8 cellular contexts compared by ENCODE assay signal in genomic region chr1:42777860-42778259, GRCh38. TPM values are rescaled to one million over a fixed set of nuclear protein-coding genes. Genes with fewer than 3 reads are reported as not detected.
DNase-seq lines count a peak whose midpoint lies in the region; ATAC-seq, FAIRE-seq and TF ChIP-seq lines count a peak whose summit lies in the region.

No MANE protein-coding gene starts in this region.

- H3F3A ChIP-seq in DOHH2 (ENCODE audit: control insufficient read depth, insufficient read depth) = no peaks in the 10 kb centered on the region

- H3K4me1 Mint-ChIP-seq in activated CD8-positive, alpha-beta T cell treated with anti-CD3 and anti-CD28 coated beads, Interleukin-2, amount 10 ng/mL, durations not matched to agents 7 days and 5 days (ENCODE audit: low read depth) = peaks cover 36% of the 10 kb centered on the region
- peaks cover 42% of the 10 kb centered on the region for H3K4me1 Mint-ChIP-seq in activated T-helper 2 cell treated with anti-CD3 and anti-CD28 coated beads, Interferon-gamma antibody, Interleukin-2, Interleukin-4, amounts not matched to agents 10 μg/mL and 5 μg/mL and 100 μg/mL, durations not matched to agents 14 hours and 24 hours and 36 hours (ENCODE audit: low read depth)

- H3K4me3 Mint-ChIP-seq in activated CD8-positive, alpha-beta T cell treated with anti-CD3 and anti-CD28 coated beads, Interleukin-2, amount 10 ng/mL, durations not matched to agents 7 days and 5 days = no peak overlapping the region
- H3K4me3 Mint-ChIP-seq in activated T-helper 2 cell treated with anti-CD3 and anti-CD28 coated beads, Interferon-gamma antibody, Interleukin-2, Interleukin-4, amounts not matched to agents 10 μg/mL and 5 μg/mL and 100 μg/mL, durations not matched to agents 14 hours and 24 hours and 36 hours (ENCODE audit: low read depth) = no peak overlapping the region

- ATAC-seq in A549 = peak; percentile 81 to 83; a peak in 5 of 6 replicates
- ATAC-seq in activated CD8-positive, alpha-beta T cell treated with anti-CD3 and anti-CD28 coated beads, Interleukin-2, amount 10 ng/mL, durations not matched to agents 7 days and 5 days = peak; percentile 47
- ATAC-seq in heart left ventricle = peak in 3 of 4 donors; percentile 53 to 71 (median 63)

- intact Hi-C loops in heart left ventricle (cut with DNase I) (loop anchor here (1.0 to 10.0 kb wide), 10 partner anchors 71 to 297 kb away; no protein-coding TSS in a partner anchor), spleen (cut with DNase I; ENCODE audit: low total_unique reads) (loop anchor here (5.0 kb wide), 1 partner anchor 294 kb away; no protein-coding TSS in a partner anchor)
- intact Hi-C loops in activated T-helper 2 cell treated with anti-CD3 and anti-CD28 coated beads, Interferon-gamma antibody, Interleukin-2, Interleukin-4, amounts not matched to agents 10 μg/mL and 5 μg/mL and 100 μg/mL, durations not matched to agents 14 hours and 24 hours and 36 hours (cut with micrococcal nuclease) = loop anchor here (2.0 kb wide), 2 partner anchors 69 to 145 kb away; partner anchors contain the start of gene ZNF691

- TF ChIP-seq POLR2A in A549 (IDR thresholded peaks at IDR 0.05; ENCODE audit: low read length) (no peak), heart left ventricle (IDR thresholded peaks at IDR 0.05) (no peak), spleen (IDR thresholded peaks at IDR 0.05) (no peak)

- H3K36me3 ChIP-seq in DOHH2 (ENCODE audit: control insufficient read depth, low read length) (peaks cover 64% of the 10 kb centered on the region), heart left ventricle (peaks cover 0 to 86% (median 83%) of the 10 kb centered on the region in 9 donors), spleen (peaks cover 0 to 98% (median 49%) of the 10 kb centered on the region in 6 donors)

- H3K4me2 ChIP-seq in A549 = no peak overlapping the region
- H3K4me2 ChIP-seq in DOHH2 (ENCODE audit: low read length) = no peak overlapping the region

- H3K36me3 Mint-ChIP-seq in activated CD8-positive, alpha-beta T cell treated with anti-CD3 and anti-CD28 coated beads, Interleukin-2, amount 10 ng/mL, durations not matched to agents 7 days and 5 days (ENCODE audit: low read depth) = peaks cover 68% of the 10 kb centered on the region
- H3K36me3 Mint-ChIP-seq in activated T-helper 2 cell treated with anti-CD3 and anti-CD28 coated beads, Interferon-gamma antibody, Interleukin-2, Interleukin-4, amounts not matched to agents 10 μg/mL and 5 μg/mL and 100 μg/mL, durations not matched to agents 14 hours and 24 hours and 36 hours (ENCODE audit: low read depth) = peaks cover 74% of the 10 kb centered on the region

- no peaks in the 10 kb centered on the region for H3K9me3 Mint-ChIP-seq in activated CD8-positive, alpha-beta T cell treated with anti-CD3 and anti-CD28 coated beads, Interleukin-2, amount 10 ng/mL, durations not matched to agents 7 days and 5 days (ENCODE audit: insufficient read depth)
- no peaks in the 10 kb centered on the region for H3K9me3 Mint-ChIP-seq in activated T-helper 2 cell treated with anti-CD3 and anti-CD28 coated beads, Interferon-gamma antibody, Interleukin-2, Interleukin-4, amounts not matched to agents 10 μg/mL and 5 μg/mL and 100 μg/mL, durations not matched to agents 14 hours and 24 hours and 36 hours

- FAIRE-seq in A549 (lab: Jason Lieb, UNC) = no peak

- TF ChIP-seq CTCF in A549 (IDR thresholded peaks at IDR 0.05) (peak; percentile 61), DOHH2 (IDR thresholded peaks at IDR 0.05; ENCODE audit: low read depth, low read length, poor library complexity, severe bottlenecking) (peak; percentile 83), heart left ventricle (IDR thresholded peaks at IDR 0.05) (peak; percentile 35 to 65 (median 56)), spleen (IDR thresholded peaks at IDR 0.05 in 8 of 11, conservative IDR thresholded peaks at IDR 0.05 in 3 of 11) (peak; percentile 16 to 71 (median 55))

- TF ChIP-seq EP300 in A549 (IDR thresholded peaks at IDR 0.05) = no peak

- H3K4me3 ChIP-seq in A549 (no peak overlapping the region), DOHH2 (ENCODE audit: low read length) (no peak overlapping the region), heart left ventricle (no peak overlapping the region), spleen (no peak overlapping the region)

- H3K9me2 ChIP-seq in DOHH2 (replicated peaks; ENCODE audit: control insufficient read depth, low read length) = no peaks in the 10 kb centered on the region

- TF ChIP-seq RAD21 in A549 (conservative IDR thresholded peaks at IDR 0.05 in 1 of 2, IDR thresholded peaks at IDR 0.05 in 1 of 2) = peak; percentile 74 to 82

- H4K20me1 ChIP-seq in DOHH2 (ENCODE audit: control insufficient read depth, insufficient read depth, low read depth, low read length) = no peaks in the 10 kb centered on the region

- H3K27me3 Mint-ChIP-seq in activated CD8-positive, alpha-beta T cell treated with anti-CD3 and anti-CD28 coated beads, Interleukin-2, amount 10 ng/mL, durations not matched to agents 7 days and 5 days (ENCODE audit: low read depth) = no peaks in the 10 kb centered on the region
- H3K27me3 Mint-ChIP-seq in activated T-helper 2 cell treated with anti-CD3 and anti-CD28 coated beads, Interferon-gamma antibody, Interleukin-2, Interleukin-4, amounts not matched to agents 10 μg/mL and 5 μg/mL and 100 μg/mL, durations not matched to agents 14 hours and 24 hours and 36 hours (ENCODE audit: low read depth) = no peaks in the 10 kb centered on the region

- no peaks in the 10 kb centered on the region for H3K27me3 ChIP-seq in DOHH2 (ENCODE audit: control insufficient read depth, low read length)
- no peaks in the 10 kb centered on the region for H3K27me3 ChIP-seq in heart left ventricle
- H3K27me3 ChIP-seq in spleen (replicated peaks in 1 of 7) = no peaks in the 10 kb centered on the region

- H3K4me1 ChIP-seq in A549 (no peaks in the 10 kb centered on the region), DOHH2 (ENCODE audit: control insufficient read depth, low read length) (no peaks in the 10 kb centered on the region), heart left ventricle (peaks cover 0 to 3% (median 0%) of the 10 kb centered on the region in 12 donors), spleen (peaks cover 0 to 5% (median 0%) of the 10 kb centered on the region in 6 donors)

- H3K27ac ChIP-seq in A549 (no peak overlapping the region), DOHH2 (ENCODE audit: low read depth, low read length) (no peak overlapping the region), heart left ventricle (no peak overlapping the region), spleen (no peak overlapping the region)

- CTCF ChIA-PET in A549 (lab: Yijun Ruan, JAX) = interaction anchor here (0.7 to 6.3 kb wide), 20 partner anchors 9 to 307 kb away, joined by 3 to 79 read pairs (median 4); partner anchors contain the start of genes C1orf50, ERMAP, P3H1 and SVBP
- CTCF ChIA-PET in activated CD8-positive, alpha-beta T cell treated with anti-CD3 and anti-CD28 coated beads, Interleukin-2, amount 10 ng/mL, durations not matched to agents 7 days and 5 days (lab: Charles Lee) = interaction anchor here (0.6 to 8.9 kb wide), 26 partner anchors 11 to 299 kb away, joined by 3 to 90 read pairs (median 4); partner anchors contain the start of genes C1orf50, ERMAP, P3H1 and ZNF691

- POLR2A ChIA-PET in A549 (lab: Yijun Ruan, JAX) = interaction anchor here (1.6 kb wide), 1 partner anchor 11 kb away, joined by 4 read pairs; the partner anchor contains the start of genes C1orf50 and P3H1
- POLR2A ChIA-PET in activated CD8-positive, alpha-beta T cell treated with anti-CD3 and anti-CD28 coated beads, Interleukin-2, amount 10 ng/mL, durations not matched to agents 7 days and 5 days (lab: Charles Lee) = interaction anchor here (1.2 to 1.4 kb wide), 2 partner anchors 11 to 147 kb away, joined by 3 to 6 read pairs; partner anchors contain the start of genes C1orf50 and P3H1

- 0 out of 2 replicates have a peak, but pooled peaks cover 3% of the 10 kb centered on the region for H3K79me2 ChIP-seq in DOHH2 (ENCODE audit: control insufficient read depth, low read length)

- H3K9me3 ChIP-seq in A549 (no peaks in the 10 kb centered on the region), DOHH2 (ENCODE audit: control insufficient read depth, insufficient read depth, low read length) (no peaks in the 10 kb centered on the region), heart left ventricle (no peaks in the 10 kb centered on the region), spleen (no peaks in the 10 kb centered on the region)

- peak overlapping the region; percentile 53 for H3K27ac Mint-ChIP-seq in activated CD8-positive, alpha-beta T cell treated with anti-CD3 and anti-CD28 coated beads, Interleukin-2, amount 10 ng/mL, durations not matched to agents 7 days and 5 days
- no peak overlapping the region for H3K27ac Mint-ChIP-seq in activated T-helper 2 cell treated with anti-CD3 and anti-CD28 coated beads, Interferon-gamma antibody, Interleukin-2, Interleukin-4, amounts not matched to agents 10 μg/mL and 5 μg/mL and 100 μg/mL, durations not matched to agents 14 hours and 24 hours and 36 hours

- DNase-seq in A549 (ENCODE audit: low read depth in 1 of 2, low spot score in 1 of 2) (peak; percentile 43 to 60), NCI-H2081 treated with DMSO at 0.1 percent for 48 hours (lab: John Stamatoyannopoulos, UW) (peak; percentile 16), heart left ventricle (no peak), spleen (no peak), mucosa of gallbladder (ENCODE audit: low spot score) (no peak)
- peak; percentile 44 for DNase-seq in activated CD8-positive, alpha-beta T cell treated with anti-CD3 and anti-CD28 coated beads, Interleukin-2, amount 10 ng/mL, durations not matched to agents 7 days and 5 days
- DNase-seq in activated T-helper 2 cell treated with anti-CD3 and anti-CD28 coated beads, Interferon-gamma antibody, Interleukin-2, Interleukin-4, amounts not matched to agents 10 μg/mL and 5 μg/mL and 100 μg/mL, durations not matched to agents 14 hours and 24 hours and 36 hours (ENCODE audit: low spot score) = no peak

RNA-seq across cellular contexts. Expression of gene TMEM269, which starts 6.9 kb away (rescaled TPM):
- polyA plus RNA-seq in A549 (2011; rRNA removed) (0.21 TPM in 2 replicates), A549 (2017; fragmentation: RNase III; extraction: RNeasy Plus Mini Kit Qiagen cat#74134 plus additional on column Dnase treatment) (0.08 to 0.21 TPM (median 0.15 TPM) in 3 replicates), heart left ventricle (not detected), spleen (under 1 TPM; 0.03 to 0.09 (median 0.06) TPM)
- polyA plus RNA-seq in A549 (2012; cell fraction: cytosol; rRNA removed) = 0.05 and 0.06 TPM in 2 replicates
- 0.14 and 0.22 TPM in 2 replicates for polyA plus RNA-seq in A549 (2012; cell fraction: nucleus; rRNA removed)
- polyA minus RNA-seq in A549 (2011; rRNA and poly(A)+ RNA removed) = 0.19 and 0.91 TPM in 2 replicates
- total RNA-seq in activated CD8-positive, alpha-beta T cell treated with anti-CD3 and anti-CD28 coated beads, Interleukin-2, amount 10 ng/mL, durations not matched to agents 7 days and 5 days = under 1 TPM in 1 of 2 experiments, not detected in 1; 0.40 TPM
- total RNA-seq in heart left ventricle (under 1 TPM in 3 of 9 donors, not detected in 6; 0.06 to 0.19 (median 0.07) TPM), spleen (1 to 10 TPM in 1 of 7 donors, under 1 TPM in 5, not detected in 1; 0.23 to 1.6 (median 0.27) TPM), mucosa of gallbladder (0.06 TPM)
- 0.16 and 0.39 TPM in 2 replicates for total RNA-seq in activated T-helper 2 cell treated with anti-CD3 and anti-CD28 coated beads, Interferon-gamma antibody, Interleukin-2, Interleukin-4, amounts not matched to agents 10 μg/mL and 5 μg/mL and 100 μg/mL, durations not matched to agents 14 hours and 24 hours and 36 hours

RNA-seq across cellular contexts. Expression of gene C1orf50, which starts 10.8 kb away (rescaled TPM):
- polyA plus RNA-seq in A549 (2011; rRNA removed) (2.6 and 4.5 TPM in 2 replicates), A549 (2017; fragmentation: RNase III; extraction: RNeasy Plus Mini Kit Qiagen cat#74134 plus additional on column Dnase treatment) (1.7 to 2.0 TPM (median 1.9 TPM) in 3 replicates), heart left ventricle (1 to 10 TPM; 4.0 to 4.5 TPM), spleen (1 to 10 TPM; 1.5 to 3.4 (median 3.4) TPM)
- polyA plus RNA-seq in A549 (2012; cell fraction: cytosol; rRNA removed) = 0.61 and 1.1 TPM in 2 replicates
- 0.32 and 0.50 TPM in 2 replicates for polyA plus RNA-seq in A549 (2012; cell fraction: nucleus; rRNA removed)
- polyA minus RNA-seq in A549 (2011; rRNA and poly(A)+ RNA removed) = 0.45 and 0.92 TPM in 2 replicates
- total RNA-seq in activated CD8-positive, alpha-beta T cell treated with anti-CD3 and anti-CD28 coated beads, Interleukin-2, amount 10 ng/mL, durations not matched to agents 7 days and 5 days = 1 to 10 TPM; 6.3 to 6.7 TPM
- total RNA-seq in heart left ventricle (1 to 10 TPM; 3.0 to 9.2 (median 5.8) TPM), spleen (1 to 10 TPM; 3.1 to 9.8 (median 5.1) TPM), mucosa of gallbladder (6.7 TPM)
- total RNA-seq in activated T-helper 2 cell treated with anti-CD3 and anti-CD28 coated beads, Interferon-gamma antibody, Interleukin-2, Interleukin-4, amounts not matched to agents 10 μg/mL and 5 μg/mL and 100 μg/mL, durations not matched to agents 14 hours and 24 hours and 36 hours = 6.9 and 10.3 TPM in 2 replicates

RNA-seq across cellular contexts. Expression of gene P3H1, which starts 11.0 kb away (rescaled TPM):
- polyA plus RNA-seq in A549 (2011; rRNA removed) (27.3 and 32.0 TPM in 2 replicates), A549 (2017; fragmentation: RNase III; extraction: RNeasy Plus Mini Kit Qiagen cat#74134 plus additional on column Dnase treatment) (25.2 to 30.3 TPM (median 29.2 TPM) in 3 replicates), heart left ventricle (10 to 100 TPM; 10.7 to 17.6 TPM), spleen (10 to 100 TPM; 35.1 to 51.6 (median 47.3) TPM)
- 32.0 and 33.6 TPM in 2 replicates for polyA plus RNA-seq in A549 (2012; cell fraction: cytosol; rRNA removed)
- polyA plus RNA-seq in A549 (2012; cell fraction: nucleus; rRNA removed) = 111 and 159 TPM in 2 replicates
- polyA minus RNA-seq in A549 (2011; rRNA and poly(A)+ RNA removed) = 37.5 and 45.6 TPM in 2 replicates
- 10 to 100 TPM; 42.9 to 45.5 TPM for total RNA-seq in activated CD8-positive, alpha-beta T cell treated with anti-CD3 and anti-CD28 coated beads, Interleukin-2, amount 10 ng/mL, durations not matched to agents 7 days and 5 days
- total RNA-seq in heart left ventricle (10 to 100 TPM in 4 of 9 donors, 1 to 10 TPM in 5; 6.9 to 27.9 (median 10.0) TPM), spleen (10 to 100 TPM; 38.4 to 55.8 (median 41.5) TPM), mucosa of gallbladder (41.9 TPM)
- total RNA-seq in activated T-helper 2 cell treated with anti-CD3 and anti-CD28 coated beads, Interferon-gamma antibody, Interleukin-2, Interleukin-4, amounts not matched to agents 10 μg/mL and 5 μg/mL and 100 μg/mL, durations not matched to agents 14 hours and 24 hours and 36 hours = 47.9 and 56.7 TPM in 2 replicates

RNA-seq across cellular contexts. Expression of gene CLDN19, which starts 37.8 kb away (rescaled TPM):
- polyA plus RNA-seq in A549 (2011; rRNA removed) (not detected in 2 replicates), A549 (2017; fragmentation: RNase III; extraction: RNeasy Plus Mini Kit Qiagen cat#74134 plus additional on column Dnase treatment) (0.03 TPM in 1 of 3 replicates, not detected in the others), heart left ventricle (under 1 TPM in 1 of 2 donors, not detected in 1; 0.01 TPM), spleen (under 1 TPM in 1 of 3 donors, not detected in 2; 0.26 TPM)
- polyA plus RNA-seq in A549 (2012; cell fraction: cytosol; rRNA removed) = not detected in 2 replicates
- polyA plus RNA-seq in A549 (2012; cell fraction: nucleus; rRNA removed) = 0.01 TPM in 1 of 2 replicates, not detected in the other
- not detected in 2 replicates for polyA minus RNA-seq in A549 (2011; rRNA and poly(A)+ RNA removed)
- total RNA-seq in activated CD8-positive, alpha-beta T cell treated with anti-CD3 and anti-CD28 coated beads, Interleukin-2, amount 10 ng/mL, durations not matched to agents 7 days and 5 days = not detected
- total RNA-seq in heart left ventricle (under 1 TPM in 1 of 9 donors, not detected in 8; 0.11 TPM), spleen (under 1 TPM in 1 of 7 donors, not detected in 6; 0.28 TPM), mucosa of gallbladder (0.06 TPM)
- not detected in 2 replicates for total RNA-seq in activated T-helper 2 cell treated with anti-CD3 and anti-CD28 coated beads, Interferon-gamma antibody, Interleukin-2, Interleukin-4, amounts not matched to agents 10 μg/mL and 5 μg/mL and 100 μg/mL, durations not matched to agents 14 hours and 24 hours and 36 hours

RNA-seq across cellular contexts. Expression of gene ERMAP, which starts 39.1 kb away (rescaled TPM):
- 9.5 and 10.7 TPM in 2 replicates for polyA plus RNA-seq in A549 (2011; rRNA removed)
- 2.9 and 3.7 TPM in 2 replicates for polyA plus RNA-seq in A549 (2012; cell fraction: cytosol; rRNA removed)
- polyA plus RNA-seq in A549 (2012; cell fraction: nucleus; rRNA removed) = 3.9 and 5.3 TPM in 2 replicates
- polyA plus RNA-seq in A549 (2017; fragmentation: RNase III; extraction: RNeasy Plus Mini Kit Qiagen cat#74134 plus additional on column Dnase treatment) = 5.0 to 6.6 TPM (median 5.4 TPM) in 3 replicates
- 6.5 and 7.7 TPM in 2 replicates for polyA minus RNA-seq in A549 (2011; rRNA and poly(A)+ RNA removed)
- total RNA-seq in activated CD8-positive, alpha-beta T cell treated with anti-CD3 and anti-CD28 coated beads, Interleukin-2, amount 10 ng/mL, durations not matched to agents 7 days and 5 days = 1 to 10 TPM; 5.7 to 6.0 TPM
- 1 to 10 TPM; 2.2 to 8.2 (median 5.4) TPM for total RNA-seq in heart left ventricle
- 1 to 10 TPM; 2.6 to 2.8 TPM for polyA plus RNA-seq in heart left ventricle
- 10 to 100 TPM; 11.0 to 19.3 (median 15.4) TPM for total RNA-seq in spleen
- polyA plus RNA-seq in spleen = 1 to 10 TPM; 3.0 to 4.8 (median 4.4) TPM
- 3.1 and 4.8 TPM in 2 replicates for total RNA-seq in activated T-helper 2 cell treated with anti-CD3 and anti-CD28 coated beads, Interferon-gamma antibody, Interleukin-2, Interleukin-4, amounts not matched to agents 10 μg/mL and 5 μg/mL and 100 μg/mL, durations not matched to agents 14 hours and 24 hours and 36 hours
- total RNA-seq in mucosa of gallbladder = 16.6 TPM

Comparison
In these comparisons a context has a peak if more than half of its experiments do, and no peak if none do; other contexts are left out.
1. DNase-seq: peak in A549 (2 of 2), NCI-H2081 treated with DMSO at 0.1 percent for 48 hours (single experiment) and activated CD8-positive, alpha-beta T cell treated with anti-CD3 and anti-CD28 coated beads, Interleukin-2, amount 10 ng/mL, durations not matched to agents 7 days and 5 days (single experiment); none in heart left ventricle (0 of 5), spleen (single experiment), activated T-helper 2 cell treated with anti-CD3 and anti-CD28 coated beads, Interferon-gamma antibody, Interleukin-2, Interleukin-4, amounts not matched to agents 10 μg/mL and 5 μg/mL and 100 μg/mL, durations not matched to agents 14 hours and 24 hours and 36 hours (single experiment) and mucosa of gallbladder (single experiment).
2. Peak in every context shown above with its lines, with median percentiles within 50 percentile points of each other: ATAC-seq and CTCF ChIP-seq.